1 cellular context compared by ENCODE assay signal in genomic region chr14:75174066-75174465, GRCh38.
TF ChIP-seq lines count a peak whose summit lies in the region.

No MANE protein-coding gene starts in this region.

TF ChIP-seq in IMR-90, 13 proteins besides CTCF, POLR2A, EP300 and RAD21 (continued from another document):
- TF ChIP-seq, protein P1, sequence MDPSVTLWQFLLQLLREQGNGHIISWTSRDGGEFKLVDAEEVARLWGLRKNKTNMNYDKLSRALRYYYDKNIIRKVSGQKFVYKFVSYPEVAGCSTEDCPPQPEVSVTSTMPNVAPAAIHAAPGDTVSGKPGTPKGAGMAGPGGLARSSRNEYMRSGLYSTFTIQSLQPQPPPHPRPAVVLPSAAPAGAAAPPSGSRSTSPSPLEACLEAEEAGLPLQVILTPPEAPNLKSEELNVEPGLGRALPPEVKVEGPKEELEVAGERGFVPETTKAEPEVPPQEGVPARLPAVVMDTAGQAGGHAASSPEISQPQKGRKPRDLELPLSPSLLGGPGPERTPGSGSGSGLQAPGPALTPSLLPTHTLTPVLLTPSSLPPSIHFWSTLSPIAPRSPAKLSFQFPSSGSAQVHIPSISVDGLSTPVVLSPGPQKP (IDR thresholded peaks at IDR 0.05; ENCODE audit: borderline replicate concordance, low read depth, low read length), result no peak
- TF ChIP-seq BHLHE40 (IDR thresholded peaks at IDR 0.05; ENCODE audit: low read depth, low read length) (no peak), SMC3 (IDR thresholded peaks at IDR 0.05; ENCODE audit: low read depth, low read length) (no peak), CHD1 (IDR thresholded peaks at IDR 0.05; ENCODE audit: low read depth, low read length) (no peak), MXI1 (IDR thresholded peaks at IDR 0.05; ENCODE audit: borderline replicate concordance, low read depth, low read length) (no peak), CEBPB (IDR thresholded peaks at IDR 0.05; ENCODE audit: low read depth, low read length) (no peak), RCOR1 (IDR thresholded peaks at IDR 0.05; ENCODE audit: insufficient replicate concordance, low read length) (no peak), FOS (IDR thresholded peaks at IDR 0.05; ENCODE audit: low read depth, low read length) (no peak), RFX5 (IDR thresholded peaks at IDR 0.05; ENCODE audit: low read depth, low read length) (no peak), MAFK (IDR thresholded peaks at IDR 0.05; ENCODE audit: low read depth, low read length) (no peak), MAZ (IDR thresholded peaks at IDR 0.05; ENCODE audit: borderline replicate concordance, low read depth, low read length) (no peak)
